In the genomic region with DNA sequence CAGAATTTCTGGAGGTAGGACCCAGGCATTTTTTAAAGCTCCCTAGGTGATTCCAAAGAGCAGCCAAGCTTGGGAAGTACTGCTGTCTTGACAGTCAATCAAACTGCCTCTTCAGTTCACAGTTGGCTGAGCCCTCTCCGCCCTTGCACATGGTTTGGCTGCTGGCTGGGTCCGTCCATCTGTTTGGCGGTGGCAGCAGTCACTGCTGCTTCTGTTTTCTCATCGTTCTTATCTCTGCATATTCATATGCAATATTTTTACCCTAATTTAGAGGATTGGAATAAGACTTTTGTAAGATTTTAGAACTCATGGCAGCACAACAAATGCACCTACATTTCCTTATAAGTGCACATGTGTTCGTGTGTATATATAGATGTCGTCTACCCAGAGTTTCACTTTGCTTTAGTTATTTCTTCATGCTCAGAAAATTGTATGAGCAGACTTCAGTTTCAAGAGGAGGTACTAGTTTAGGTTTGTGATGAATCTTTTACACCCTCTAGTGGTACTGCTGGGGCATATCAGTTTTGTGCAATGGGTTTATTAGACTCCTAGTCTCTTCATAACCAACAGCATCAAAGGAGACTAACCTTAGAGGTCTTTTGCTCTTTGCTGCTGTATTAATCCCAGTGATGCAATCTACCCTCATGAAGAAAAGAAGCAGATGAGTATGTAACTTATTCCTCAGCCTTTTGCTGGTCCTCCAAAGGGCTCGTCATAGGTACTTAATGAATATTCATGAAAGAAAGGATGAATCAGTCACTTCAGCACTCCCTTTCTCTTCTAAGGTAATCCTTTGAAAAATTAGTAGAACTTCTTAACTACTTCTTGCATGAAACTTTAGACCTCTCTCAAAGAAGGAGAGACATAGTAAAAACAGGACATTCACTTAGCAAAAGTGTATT, we compare ENCODE assay signal across 8 cellular contexts. TPM values are rescaled to one million over a fixed set of nuclear protein-coding genes. Genes with fewer than 3 reads are reported as not detected.
A peak's percentile ranks its signal among the peaks of the same experiment; 100 is the strongest.
DNase-seq lines count a peak whose midpoint lies in the region; ATAC-seq, FAIRE-seq and TF ChIP-seq lines count a peak whose summit lies in the region.

No MANE protein-coding gene starts in this region.

- 0 out of 6 replicates have a peak overlapping the region, but pooled peaks of 1 of the 2 experiments have one; percentile 24 for H3K27ac ChIP-seq in A549
- H3K27ac ChIP-seq in testis = no peak overlapping the region

- FAIRE-seq in A549 (lab: Jason Lieb, UNC) (no peak), H54 (lab: Jason Lieb, UNC) (peak; percentile 79)

- TF ChIP-seq CTCF in A549 (IDR thresholded peaks at IDR 0.05) = peak; percentile 76
- peak; percentile 49 to 72 (median 63) for TF ChIP-seq CTCF in testis (IDR thresholded peaks at IDR 0.05)

- H3K4me3 ChIP-seq in A549 = no peak overlapping the region; the same call in 2 of the 3 replicates
- H3K4me3 ChIP-seq in testis = no peak overlapping the region

- intact Hi-C loops in testis (cut with DNase I; ENCODE audit: low total_unique reads) = loop anchor here (10.0 kb wide), 1 partner anchor 766 kb away; no protein-coding TSS in a partner anchor

- H3K36me3 ChIP-seq in testis (ENCODE audit: low read depth, missing control alignments) = no peaks in the 10 kb centered on the region

- TF ChIP-seq RAD21 in A549 (conservative IDR thresholded peaks at IDR 0.05 in 1 of 2, IDR thresholded peaks at IDR 0.05 in 1 of 2) = peak; percentile 78 to 81

- peak; percentile 91 to 96 for ATAC-seq in A549
- peak; percentile 97 for ATAC-seq in left lobe of liver

- no peak for TF ChIP-seq EP300 in A549 (IDR thresholded peaks at IDR 0.05)

- POLR2A ChIA-PET in A549 (lab: Yijun Ruan, JAX) = no interaction called here

- no peaks in the 10 kb centered on the region for H3K27me3 ChIP-seq in testis

- H3K4me1 ChIP-seq in A549 (no peaks in the 10 kb centered on the region), testis (no peaks in the 10 kb centered on the region)

- H3K4me2 ChIP-seq in A549 = peak overlapping the region; percentile 52

- WGBS in A549 (ENCODE audit: missing lambda C conversion rate) = 3% methylated on average over 7 of the region's 7 CpGs
- 32 to 36% methylated on average over 7 of the region's 7 CpGs for WGBS in testis, 2 donors

- H3K9me3 ChIP-seq in A549 (no peaks in the 10 kb centered on the region), testis (no peaks in the 10 kb centered on the region)

- TF ChIP-seq POLR2A in A549 (IDR thresholded peaks at IDR 0.05; ENCODE audit: low read length) (no peak), H54 (IDR thresholded peaks at IDR 0.05; ENCODE audit: low read depth, low read length) (no peak), testis (IDR thresholded peaks at IDR 0.05) (no peak)

- peak; percentile 25 to 55 for DNase-seq in A549 (ENCODE audit: low read depth in 1 of 2, low spot score in 1 of 2)
- peak; percentile 64 for DNase-seq in GM04504 (ENCODE audit: low read depth)
- peak; percentile 33 for DNase-seq in H54 (ENCODE audit: insufficient read length, low spot score)
- peak; percentile 25 for DNase-seq in KG1 (lab: John Stamatoyannopoulos, UW)
- DNase-seq in OCI-M2 (lab: John Stamatoyannopoulos, UW; ENCODE audit: unreplicated experiment) = peak; percentile 66
- peak; percentile 28 for DNase-seq in central memory CD4-positive, alpha-beta T cell
- DNase-seq in left lobe of liver (ENCODE audit: low spot score) = no peak
- no peak for DNase-seq in testis

- CTCF ChIA-PET in A549 (lab: Yijun Ruan, JAX) = interaction anchor here (0.7 to 1.8 kb wide), 8 partner anchors 9 to 769 kb away, joined by 3 to 16 read pairs (median 4); no protein-coding TSS in a partner anchor

TF ChIP-seq in A549, 52 proteins besides CTCF, POLR2A, EP300 and RAD21:
- TF ChIP-seq SMC3 (IDR thresholded peaks at IDR 0.05) = peak; percentile 75
- no peak for TF ChIP-seq GATA3 (IDR thresholded peaks at IDR 0.05; ENCODE audit: borderline replicate concordance)

RNA-seq across cellular contexts. Expression of a gene that starts 44.3 kb away (rescaled TPM):
- 0.49 and 0.93 TPM in 2 replicates for polyA plus RNA-seq in A549 (2011; rRNA removed)
- 0.48 and 0.62 TPM in 2 replicates for polyA plus RNA-seq in A549 (2012; cell fraction: cytosol; rRNA removed)
- polyA plus RNA-seq in A549 (2012; cell fraction: nucleus; rRNA removed) = 2.5 and 4.1 TPM in 2 replicates
- polyA plus RNA-seq in A549 (2017; fragmentation: RNase III; extraction: RNeasy Plus Mini Kit Qiagen cat#74134 plus additional on column Dnase treatment) = 0.31 TPM in 1 of 3 replicates, not detected in the others
- 0.63 TPM in 1 of 2 replicates, not detected in the other for polyA minus RNA-seq in A549 (2011; rRNA and poly(A)+ RNA removed)
- total RNA-seq in left lobe of liver = not detected
- 1 to 10 TPM; 3.5 to 4.5 TPM for total RNA-seq in testis
- polyA plus RNA-seq in testis (ENCODE audit: insufficient read depth, low read depth, low replicate concordance) = 7.9 TPM

Comparison
In these comparisons a context has a peak if more than half of its experiments do, and no peak if none do; other contexts are left out.
1. DNase-seq: peak in A549 (2 of 2), GM04504 (single experiment), H54 (single experiment), KG1 (single experiment), OCI-M2 (single experiment) and central memory CD4-positive, alpha-beta T cell (single experiment); none in left lobe of liver (single experiment) and testis (single experiment).